In genomic region chr19:12733369-12733896, GRCh38 we compare ENCODE assay signal across 1 cellular context.
TF ChIP-seq lines count a peak whose summit lies in the region.

No MANE protein-coding gene starts in this region.

TF ChIP-seq in K562, 482 proteins besides CTCF, POLR2A, EP300 and RAD21 (continued from another document and continues in another):
- TF ChIP-seq CEBPG (CRISPR knock-in tag; IDR thresholded peaks at IDR 0.05) (no peak), CEBPG (tag; conservative IDR thresholded peaks at IDR 0.05 in 1 of 2, IDR thresholded peaks at IDR 0.05 in 1 of 2) (peak in 1 of 2 experiments; percentile 34; a peak in 1 of 4 replicates), HDGF (IDR thresholded peaks at IDR 0.05) (no peak), DACH1 (IDR thresholded peaks at IDR 0.05; ENCODE audit: partially characterized antibody) (no peak), HDAC8 (tag; IDR thresholded peaks at IDR 0.05) (no peak), SIN3A (IDR thresholded peaks at IDR 0.05; ENCODE audit: borderline replicate concordance in 2 of 2, control insufficient read depth in 1 of 2, low read depth in 2 of 2, low read length in 2 of 2) (peak; percentile 61 to 78; a peak in 2 of 4 replicates), JUN (IDR thresholded peaks at IDR 0.05; ENCODE audit: borderline replicate concordance, low read depth, low read length) (no peak), JUN (CRISPR knock-in tag; IDR thresholded peaks at IDR 0.05; ENCODE audit: borderline replicate concordance) (no peak), ARNT (IDR thresholded peaks at IDR 0.05) (no peak; a peak in 1 of 4 replicates), ZNF354B (CRISPR knock-in tag; IDR thresholded peaks at IDR 0.05) (no peak), NFE2L1 (tag; IDR thresholded peaks at IDR 0.05; ENCODE audit: borderline replicate concordance, low read depth) (no peak), ELF2 (CRISPR knock-in tag; IDR thresholded peaks at IDR 0.05) (no peak), FOXK2 (conservative IDR thresholded peaks at IDR 0.05 in 1 of 2, IDR thresholded peaks at IDR 0.05 in 1 of 2; ENCODE audit: low read depth in 2 of 2) (no peak), NRF1 (conservative IDR thresholded peaks at IDR 0.05 in 1 of 2, IDR thresholded peaks at IDR 0.05 in 1 of 2) (peak; percentile 44 to 53), MAFF (IDR thresholded peaks at IDR 0.05; ENCODE audit: low read length) (no peak), IRF2 (CRISPR knock-in tag; IDR thresholded peaks at IDR 0.05) (no peak), DIDO1 (tag; IDR thresholded peaks at IDR 0.05; ENCODE audit: low read depth) (no peak), MYBL2 (IDR thresholded peaks at IDR 0.05; ENCODE audit: low read depth) (no peak), MYBL2 (CRISPR knock-in tag; IDR thresholded peaks at IDR 0.05; ENCODE audit: borderline replicate concordance) (no peak), ZEB2 (IDR thresholded peaks at IDR 0.05) (no peak), NR2C1 (IDR thresholded peaks at IDR 0.05) (peak; percentile 28; the same call in 1 of the 2 replicates), NR2C1 (tag; IDR thresholded peaks at IDR 0.05) (no peak), CBX8 (IDR thresholded peaks at IDR 0.05; ENCODE audit: borderline replicate concordance, extremely low read depth, low read depth, low read length, poor library complexity, severe bottlenecking) (no peak), CEBPB (tag; IDR thresholded peaks at IDR 0.05) (peak; percentile 49; the same call in 1 of the 2 replicates), ID3 (CRISPR knock-in tag; IDR thresholded peaks at IDR 0.05) (no peak), ID3 (tag; IDR thresholded peaks at IDR 0.05) (no peak), NR2F6 (CRISPR knock-in tag; IDR thresholded peaks at IDR 0.05) (no peak), SIX5 (IDR thresholded peaks at IDR 0.05; ENCODE audit: borderline replicate concordance in 1 of 2, insufficient read depth in 1 of 2, low read depth in 1 of 2, low read length in 2 of 2) (no peak), ARID3B (CRISPR knock-in tag; IDR thresholded peaks at IDR 0.05; ENCODE audit: borderline replicate concordance) (no peak), FOXA3 (CRISPR knock-in tag; conservative IDR thresholded peaks at IDR 0.05 in 1 of 2, IDR thresholded peaks at IDR 0.05 in 1 of 2) (no peak), MXI1 (IDR thresholded peaks at IDR 0.05; ENCODE audit: low read depth, low read length) (0 out of 2 replicates have a peak, but pooled peaks have one; percentile 58), ZKSCAN1 (IDR thresholded peaks at IDR 0.05; ENCODE audit: low read depth, low read length) (peak; percentile 52; the same call in 1 of the 2 replicates), ZBTB17 (CRISPR knock-in tag; IDR thresholded peaks at IDR 0.05) (no peak), SMARCA4 (IDR thresholded peaks at IDR 0.05) (no peak), SMC3 (conservative IDR thresholded peaks at IDR 0.05; ENCODE audit: insufficient read depth, low read depth, low read length) (no peak), DPF2 (IDR thresholded peaks at IDR 0.05) (no peak), GATA2 (CRISPR knock-in tag; IDR thresholded peaks at IDR 0.05) (no peak), ZNF655 (CRISPR knock-in tag; IDR thresholded peaks at IDR 0.05) (no peak), E2F6 (IDR thresholded peaks at IDR 0.05; ENCODE audit: borderline replicate concordance in 1 of 2, extremely low read depth in 1 of 2, insufficient read depth in 1 of 2, insufficient read length in 1 of 2, low read depth in 1 of 2, low read length in 1 of 2, poor library complexity in 1 of 2, severe bottlenecking in 1 of 2) (peak in 1 of 2 experiments; percentile 10), MBD2 (IDR thresholded peaks at IDR 0.05; ENCODE audit: borderline replicate concordance, low read depth) (no peak; the same call in 1 of the 2 replicates), LEF1 (IDR thresholded peaks at IDR 0.05) (no peak), DMBX1 (CRISPR knock-in tag; IDR thresholded peaks at IDR 0.05; ENCODE audit: borderline replicate concordance) (no peak), EP400 (IDR thresholded peaks at IDR 0.05) (peak; percentile 45), HDAC6 (IDR thresholded peaks at IDR 0.05; ENCODE audit: low read depth, low read length) (no peak), CTBP1 (IDR thresholded peaks at IDR 0.05; ENCODE audit: borderline replicate concordance) (no peak; the same call in 1 of the 2 replicates), STAG1 (CRISPR knock-in tag; IDR thresholded peaks at IDR 0.05; ENCODE audit: borderline replicate concordance) (no peak), ZBTB33 (CRISPR knock-in tag; IDR thresholded peaks at IDR 0.05) (no peak), ZNF512 (tag; IDR thresholded peaks at IDR 0.05) (no peak), HDAC1 (IDR thresholded peaks at IDR 0.05) (0 out of 4 replicates have a peak, but pooled peaks of 1 of the 2 experiments have one; percentile 43), TCF7L2 (IDR thresholded peaks at IDR 0.05; ENCODE audit: low read depth, low read length) (no peak), ZNF717 (CRISPR knock-in tag; IDR thresholded peaks at IDR 0.05) (no peak), MEIS2 (IDR thresholded peaks at IDR 0.05; ENCODE audit: partially characterized antibody) (peak; percentile 14), ZNF436 (CRISPR knock-in tag; IDR thresholded peaks at IDR 0.05) (no peak), NR2C2 (CRISPR knock-in tag; IDR thresholded peaks at IDR 0.05) (no peak), NR2C2 (tag; IDR thresholded peaks at IDR 0.05) (no peak)
- TF ChIP-seq, protein P1, sequence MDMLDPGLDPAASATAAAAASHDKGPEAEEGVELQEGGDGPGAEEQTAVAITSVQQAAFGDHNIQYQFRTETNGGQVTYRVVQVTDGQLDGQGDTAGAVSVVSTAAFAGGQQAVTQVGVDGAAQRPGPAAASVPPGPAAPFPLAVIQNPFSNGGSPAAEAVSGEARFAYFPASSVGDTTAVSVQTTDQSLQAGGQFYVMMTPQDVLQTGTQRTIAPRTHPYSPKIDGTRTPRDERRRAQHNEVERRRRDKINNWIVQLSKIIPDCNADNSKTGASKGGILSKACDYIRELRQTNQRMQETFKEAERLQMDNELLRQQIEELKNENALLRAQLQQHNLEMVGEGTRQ (CRISPR knock-in tag; IDR thresholded peaks at IDR 0.05): no peak
- TF ChIP-seq, protein P2, sequence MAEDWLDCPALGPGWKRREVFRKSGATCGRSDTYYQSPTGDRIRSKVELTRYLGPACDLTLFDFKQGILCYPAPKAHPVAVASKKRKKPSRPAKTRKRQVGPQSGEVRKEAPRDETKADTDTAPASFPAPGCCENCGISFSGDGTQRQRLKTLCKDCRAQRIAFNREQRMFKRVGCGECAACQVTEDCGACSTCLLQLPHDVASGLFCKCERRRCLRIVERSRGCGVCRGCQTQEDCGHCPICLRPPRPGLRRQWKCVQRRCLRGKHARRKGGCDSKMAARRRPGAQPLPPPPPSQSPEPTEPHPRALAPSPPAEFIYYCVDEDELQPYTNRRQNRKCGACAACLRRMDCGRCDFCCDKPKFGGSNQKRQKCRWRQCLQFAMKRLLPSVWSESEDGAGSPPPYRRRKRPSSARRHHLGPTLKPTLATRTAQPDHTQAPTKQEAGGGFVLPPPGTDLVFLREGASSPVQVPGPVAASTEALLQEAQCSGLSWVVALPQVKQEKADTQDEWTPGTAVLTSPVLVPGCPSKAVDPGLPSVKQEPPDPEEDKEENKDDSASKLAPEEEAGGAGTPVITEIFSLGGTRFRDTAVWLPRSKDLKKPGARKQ (CRISPR knock-in tag; IDR thresholded peaks at IDR 0.05): no peak
- TF ChIP-seq, protein P3, sequence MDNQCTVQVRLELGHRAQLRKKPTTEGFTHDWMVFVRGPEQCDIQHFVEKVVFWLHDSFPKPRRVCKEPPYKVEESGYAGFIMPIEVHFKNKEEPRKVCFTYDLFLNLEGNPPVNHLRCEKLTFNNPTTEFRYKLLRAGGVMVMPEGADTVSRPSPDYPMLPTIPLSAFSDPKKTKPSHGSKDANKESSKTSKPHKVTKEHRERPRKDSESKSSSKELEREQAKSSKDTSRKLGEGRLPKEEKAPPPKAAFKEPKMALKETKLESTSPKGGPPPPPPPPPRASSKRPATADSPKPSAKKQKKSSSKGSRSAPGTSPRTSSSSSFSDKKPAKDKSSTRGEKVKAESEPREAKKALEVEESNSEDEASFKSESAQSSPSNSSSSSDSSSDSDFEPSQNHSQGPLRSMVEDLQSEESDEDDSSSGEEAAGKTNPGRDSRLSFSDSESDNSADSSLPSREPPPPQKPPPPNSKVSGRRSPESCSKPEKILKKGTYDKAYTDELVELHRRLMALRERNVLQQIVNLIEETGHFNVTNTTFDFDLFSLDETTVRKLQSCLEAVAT (IDR thresholded peaks at IDR 0.05): no peak
